In genomic region chr12:54217774-54218221, GRCh38 we compare ENCODE assay signal across 9 cellular contexts. TPM values are rescaled to one million over a fixed set of nuclear protein-coding genes. Genes with fewer than 3 reads are reported as not detected.
DNase-seq lines count a peak whose midpoint lies in the region; ATAC-seq and TF ChIP-seq lines count a peak whose summit lies in the region.
"Had no signal": no experiment of that assay in that cellular context is flagged by ENCODE, and none has a peak within 500 bp of the region (broad histone marks: within the 10 kb centered on the region; RNA-seq: fewer than 3 reads in every experiment).

No MANE protein-coding gene starts in this region.

- H3K36me3 Mint-ChIP-seq in Calu3 (ENCODE audit: insufficient read depth, unreplicated experiment) (peaks cover 10% of the 10 kb centered on the region), mesothelial cell of epicardium (no peaks in the 10 kb centered on the region)

- H3K9me3 Mint-ChIP-seq in Calu3 (ENCODE audit: low read depth, unreplicated experiment) = no peaks in the 10 kb centered on the region
- H3K9me3 Mint-ChIP-seq in mesothelial cell of epicardium = no peaks in the 10 kb centered on the region

- peak overlapping the region; percentile 52 for H3K4me3 ChIP-seq in choroid plexus epithelial cell (ENCODE audit: low read depth, low read length)
- no peak overlapping the region for H3K4me3 ChIP-seq in MG63
- H3K4me3 ChIP-seq: lung had no signal

- intact Hi-C loops in Calu3 (cut with micrococcal nuclease; ENCODE audit: unreplicated experiment) = no loop called here

- no peaks in the 10 kb centered on the region for H3K9me3 ChIP-seq in MG63

- H3K4me3 Mint-ChIP-seq in Calu3 (ENCODE audit: low read depth, unreplicated experiment) (peak overlapping the region; percentile 3), mesothelial cell of epicardium (peak overlapping the region; percentile 64)

- no peaks in the 10 kb centered on the region for H3K27me3 ChIP-seq in MG63

- H3K27me3 Mint-ChIP-seq in Calu3 (ENCODE audit: unreplicated experiment) (peaks cover 50% of the 10 kb centered on the region), mesothelial cell of epicardium (ENCODE audit: low read depth) (peaks cover 23% of the 10 kb centered on the region)

- H3K27ac Mint-ChIP-seq in Calu3 (ENCODE audit: unreplicated experiment) (no peak overlapping the region), mesothelial cell of epicardium (no peak overlapping the region)

- ATAC-seq in HG03354 (IDR thresholded peaks at IDR 0.05; ENCODE audit: poor library complexity, severe bottlenecking, unreplicated experiment) = peak; percentile 54

- H3K36me3 ChIP-seq in MG63 = no peaks in the 10 kb centered on the region

- no TSS peak for BruUV-seq in Calu3 (replicated peaks; lab: Mats Ljungman, UMichigan)

- DNase-seq in Calu3 (no peak), choroid plexus epithelial cell (ENCODE audit: low read depth) (peak; percentile 28), mesothelial cell of epicardium (ENCODE audit: low spot score in 2 of 2, unreplicated experiment in 2 of 2) (no peak), ureter (ENCODE audit: low spot score) (no peak), NCI-H748 treated with DMSO at 0.1 percent for 48 hours (lab: John Stamatoyannopoulos, UW) (no peak), NCI-H345 treated with DMSO at 0.1 percent for 48 hours (lab: John Stamatoyannopoulos, UW; ENCODE audit: unreplicated experiment) (no peak), MG63 (no peak)

- CTCF ChIA-PET in Calu3 (lab: Charles Lee) = interaction anchor here (0.6 to 0.9 kb wide), 2 partner anchors 14 to 153 kb away, joined by 3 to 4 read pairs; no protein-coding TSS in a partner anchor

- H3K4me1 Mint-ChIP-seq in Calu3 (ENCODE audit: low read depth, unreplicated experiment) = peaks cover 16% of the 10 kb centered on the region
- H3K4me1 Mint-ChIP-seq in mesothelial cell of epicardium = peaks cover 38% of the 10 kb centered on the region

- TF ChIP-seq CTCF in Calu3 (IDR thresholded peaks at IDR 0.05; ENCODE audit: unreplicated experiment) = no peak
- no peak for TF ChIP-seq CTCF in choroid plexus epithelial cell (conservative IDR thresholded peaks at IDR 0.05; ENCODE audit: low read depth, low read length)
- no peak for TF ChIP-seq CTCF in mesothelial cell of epicardium (IDR thresholded peaks at IDR 0.05; ENCODE audit: unreplicated experiment)

RNA-seq across cellular contexts. Expression of gene SMUG1, which starts 29.0 kb away (rescaled TPM):
- total RNA-seq in Calu3 (2022) (66.2 and 69.4 TPM in 2 replicates), mesothelial cell of epicardium (39.5 to 47.1 TPM (median 46.1 TPM) in 3 replicates), ureter (24.5 TPM)
- total RNA-seq in MG63 (2014; rRNA removed; shearing (Covaris generic); ENCODE audit: low replicate concordance) = 33.1 and 48.3 TPM in 2 replicates
